Comparison of ENCODE assay signal across 8 cellular contexts in genomic region chr2:240149943-240150784, GRCh38. TPM values are rescaled to one million over a fixed set of nuclear protein-coding genes. Genes with fewer than 3 reads are reported as not detected.
DNase-seq lines count a peak whose midpoint lies in the region; ATAC-seq lines count a peak whose summit lies in the region.

No MANE protein-coding gene starts in this region.

- H3K9me3 Mint-ChIP-seq in effector memory CD8-positive, alpha-beta T cell: no peaks in the 10 kb centered on the region
- H3K9me3 Mint-ChIP-seq in naive thymus-derived CD4-positive, alpha-beta T cell: peaks cover 0 to 15% (median 4%) of the 10 kb centered on the region in 11 donors

- peak; percentile 46 for ATAC-seq in effector memory CD8-positive, alpha-beta T cell (replicated peaks)
- ATAC-seq in naive thymus-derived CD4-positive, alpha-beta T cell: peak; percentile 48
- ATAC-seq in HG03457 (IDR thresholded peaks at IDR 0.05; ENCODE audit: unreplicated experiment): no peak

- no peak overlapping the region for H3K27ac ChIP-seq in naive thymus-derived CD4-positive, alpha-beta T cell (ENCODE audit: low read depth, low read length)

- no peak overlapping the region for H3K4me3 ChIP-seq in naive thymus-derived CD4-positive, alpha-beta T cell (ENCODE audit: low read length)

- peaks cover 0 to 3% of the 10 kb centered on the region in 2 donors for H3K4me1 Mint-ChIP-seq in effector memory CD8-positive, alpha-beta T cell (ENCODE audit: low read depth in 2 of 2)
- peaks cover 0 to 2% (median 0%) of the 10 kb centered on the region in 7 donors for H3K4me1 Mint-ChIP-seq in naive thymus-derived CD4-positive, alpha-beta T cell

- H3K27ac Mint-ChIP-seq in effector memory CD8-positive, alpha-beta T cell: no peak overlapping the region
- no peak overlapping the region for H3K27ac Mint-ChIP-seq in naive thymus-derived CD4-positive, alpha-beta T cell

- H3K36me3 ChIP-seq in naive thymus-derived CD4-positive, alpha-beta T cell (ENCODE audit: control insufficient read depth in 2 of 3, insufficient read depth in 3 of 3, low read length in 3 of 3): no peaks in the 10 kb centered on the region

- intact Hi-C loops in naive thymus-derived CD4-positive, alpha-beta T cell (cut with micrococcal nuclease): loop anchor here (1.0 to 10.0 kb wide), 3 partner anchors 288 to 1685 kb away; no protein-coding TSS in a partner anchor

- no peaks in the 10 kb centered on the region for H3K4me1 ChIP-seq in naive thymus-derived CD4-positive, alpha-beta T cell (ENCODE audit: control insufficient read depth in 2 of 2, insufficient read depth in 2 of 2, low read length in 2 of 2)

- peaks cover 15 to 66% of the 10 kb centered on the region in 2 donors for H3K27me3 Mint-ChIP-seq in effector memory CD8-positive, alpha-beta T cell
- peaks cover 0 to 31% (median 20%) of the 10 kb centered on the region in 5 donors for H3K27me3 Mint-ChIP-seq in naive thymus-derived CD4-positive, alpha-beta T cell

- H3K4me3 Mint-ChIP-seq in effector memory CD8-positive, alpha-beta T cell: no peak overlapping the region
- no peak overlapping the region for H3K4me3 Mint-ChIP-seq in naive thymus-derived CD4-positive, alpha-beta T cell

- peak; percentile 14 for DNase-seq in DMS79 treated with DMSO at 0.1 percent for 48 hours (lab: John Stamatoyannopoulos, UW)
- DNase-seq in HPDE6-E6E7 (ENCODE audit: extremely low spot score): peak; percentile 58
- DNase-seq in UCSD-AML1 (lab: John Stamatoyannopoulos, UW; ENCODE audit: unreplicated experiment): peak; percentile 31
- peak in 2 of 3 experiments; percentile 21 to 23 for DNase-seq in effector memory CD8-positive, alpha-beta T cell
- DNase-seq in naive thymus-derived CD4-positive, alpha-beta T cell: peak in 4 of 9 donors; percentile 7 to 40 (median 16)
- DNase-seq in GDM1 (lab: John Stamatoyannopoulos, UW): no peak
- DNase-seq in NCI-H1930 (lab: John Stamatoyannopoulos, UW): no peak

- no peaks in the 10 kb centered on the region for H3K9me3 ChIP-seq in naive thymus-derived CD4-positive, alpha-beta T cell (ENCODE audit: control insufficient read depth in 2 of 3, low read length in 3 of 3)

- POLR2A ChIA-PET in naive thymus-derived CD4-positive, alpha-beta T cell (lab: Charles Lee): no interaction called here

- CTCF ChIA-PET in naive thymus-derived CD4-positive, alpha-beta T cell (lab: Charles Lee): interaction anchor here (1.1 kb wide), 1 partner anchor 30 kb away, joined by 4 read pairs; no protein-coding TSS in a partner anchor

- H3K27me3 ChIP-seq in naive thymus-derived CD4-positive, alpha-beta T cell (ENCODE audit: control insufficient read depth in 2 of 2, insufficient read depth in 2 of 2, low read length in 2 of 2): no peaks in the 10 kb centered on the region

- H3K36me3 Mint-ChIP-seq in effector memory CD8-positive, alpha-beta T cell (ENCODE audit: insufficient read depth): no peaks in the 10 kb centered on the region
- H3K36me3 Mint-ChIP-seq in naive thymus-derived CD4-positive, alpha-beta T cell: peaks cover 0 to 3% (median 0%) of the 10 kb centered on the region in 5 donors

RNA-seq across cellular contexts. Expression of gene OTOS, which starts 9.7 kb away (rescaled TPM):
- not detected for total RNA-seq in naive thymus-derived CD4-positive, alpha-beta T cell
- polyA plus RNA-seq in naive thymus-derived CD4-positive, alpha-beta T cell: not detected

RNA-seq across cellular contexts. Expression of gene COPS9, which starts 14.1 kb away (rescaled TPM):
- 100 to 1,000 TPM in 1 of 5 experiments, 10 to 100 TPM in 4; 53.7 to 106 (median 71.8) TPM for total RNA-seq in naive thymus-derived CD4-positive, alpha-beta T cell
- polyA plus RNA-seq in naive thymus-derived CD4-positive, alpha-beta T cell: 100 to 1,000 TPM; 264 to 297 TPM

Comparison
In these comparisons a context has a peak if more than half of its experiments do, and no peak if none do; other contexts are left out.
1. DNase-seq: peak in DMS79 treated with DMSO at 0.1 percent for 48 hours (single experiment), HPDE6-E6E7 (single experiment), UCSD-AML1 (single experiment) and effector memory CD8-positive, alpha-beta T cell (2 of 3); none in GDM1 (single experiment) and NCI-H1930 (0 of 2).